Comparison of ENCODE assay signal across 10 cellular contexts in the genomic region with DNA sequence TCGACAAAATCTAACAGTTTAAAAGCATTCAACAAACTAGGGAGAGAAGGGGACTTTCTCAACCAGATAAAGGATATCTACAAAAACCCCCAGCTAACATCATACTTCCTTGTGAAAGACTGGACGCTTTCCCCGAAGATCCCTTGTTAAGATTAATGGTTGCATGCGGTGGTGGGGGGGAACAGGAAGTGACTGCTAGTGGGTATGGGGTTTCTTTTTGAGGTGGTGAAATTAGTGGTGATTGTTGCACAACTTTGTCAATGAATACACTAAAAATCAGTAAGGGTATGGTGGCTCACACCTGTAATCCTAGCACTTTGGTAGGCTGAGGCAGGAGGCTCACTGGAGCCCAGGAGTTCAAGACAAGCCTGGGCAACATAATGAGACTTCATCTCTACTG. TPM values are rescaled to one million over a fixed set of nuclear protein-coding genes. Genes with fewer than 3 reads are reported as not detected.
A peak's percentile ranks its signal among the peaks of the same experiment; 100 is the strongest.
DNase-seq lines count a peak whose midpoint lies in the region; ATAC-seq and TF ChIP-seq lines count a peak whose summit lies in the region.
"Had no signal": no experiment of that assay in that cellular context is flagged by ENCODE, and none has a peak within 500 bp of the region (broad histone marks: within the 10 kb centered on the region; RNA-seq: fewer than 3 reads in every experiment).

No MANE protein-coding gene starts in this region.

- ATAC-seq in GM19023 (IDR thresholded peaks at IDR 0.05; ENCODE audit: unreplicated experiment) (no peak), GM18502 (IDR thresholded peaks at IDR 0.05; ENCODE audit: poor library complexity, unreplicated experiment) (no peak)

- DNase-seq in HT1080 (ENCODE audit: low read depth) (peak; percentile 16), T-helper 9 cell (peak; percentile 5), choroid plexus epithelial cell (ENCODE audit: low read depth) (peak; percentile 29), esophagus muscularis mucosa (ENCODE audit: extremely low spot score) (no peak), germinal center (ENCODE audit: low spot score) (no peak)
- peak; percentile 15 for DNase-seq in stimulated activated CD8-positive, alpha-beta memory T cell treated with anti-CD3 and anti-CD28 coated beads, Interleukin-12 subunit alpha, Interleukin-12 subunit beta, amount 100 ng/mL, for 4 hours (ENCODE audit: low read depth)
- DNase-seq: effector CD8-positive, alpha-beta T cell; SHP77 had no signal

- TF ChIP-seq CTCF in choroid plexus epithelial cell (conservative IDR thresholded peaks at IDR 0.05; ENCODE audit: low read depth, low read length) (no peak), esophagus muscularis mucosa (IDR thresholded peaks at IDR 0.05) (no peak)

- no peaks in the 10 kb centered on the region for H3K36me3 ChIP-seq in esophagus muscularis mucosa

- H3K27ac ChIP-seq in esophagus muscularis mucosa (replicated peaks in 1 of 4): no peak overlapping the region

- H3K4me3 ChIP-seq in choroid plexus epithelial cell (ENCODE audit: low read depth, low read length) (no peak overlapping the region), esophagus muscularis mucosa (no peak overlapping the region)

- TF ChIP-seq POLR2A in esophagus muscularis mucosa (IDR thresholded peaks at IDR 0.05; ENCODE audit: low read depth): no peak

- no peaks in the 10 kb centered on the region for H3K9me3 ChIP-seq in esophagus muscularis mucosa

- intact Hi-C loops in esophagus muscularis mucosa (cut with DNase I): no loop called here

- H3K27me3 ChIP-seq in esophagus muscularis mucosa: peaks cover 0 to 5% (median 0%) of the 10 kb centered on the region in 4 donors

- H3K4me1 ChIP-seq in esophagus muscularis mucosa: no peaks in the 10 kb centered on the region

- WGBS in esophagus muscularis mucosa: 55% methylated on average over 4 of the region's 4 CpGs

- TF ChIP-seq EP300 in esophagus muscularis mucosa (IDR thresholded peaks at IDR 0.05): no peak

RNA-seq across cellular contexts. Expression of a gene that starts 26.9 kb away (rescaled TPM):
- 18.0 and 19.5 TPM in 2 replicates for total RNA-seq in HT1080 (2014; rRNA removed; shearing (Covaris generic))
- polyA plus RNA-seq in HT1080 (2015; cell fraction: cytosol; rRNA removed): 17.9 and 19.7 TPM in 2 replicates
- 39.1 and 40.2 TPM in 2 replicates for polyA plus RNA-seq in HT1080 (2015; cell fraction: nucleus; rRNA removed)
- 10 to 100 TPM in 1 of 4 donors, 1 to 10 TPM in 3; 8.2 to 11.9 (median 8.7) TPM for total RNA-seq in esophagus muscularis mucosa

Comparison
In these comparisons a context has a peak if more than half of its experiments do, and no peak if none do; other contexts are left out.
1. DNase-seq: peak in HT1080 (single experiment), T-helper 9 cell (single experiment), choroid plexus epithelial cell (single experiment) and stimulated activated CD8-positive, alpha-beta memory T cell treated with anti-CD3 and anti-CD28 coated beads, Interleukin-12 subunit alpha, Interleukin-12 subunit beta, amount 100 ng/mL, for 4 hours (single experiment); none in esophagus muscularis mucosa (single experiment) and germinal center (single experiment).